In genomic region chr1:90729484-90730246, GRCh38 we compare ENCODE assay signal across 9 cellular contexts. TPM values are rescaled to one million over a fixed set of nuclear protein-coding genes. Genes with fewer than 3 reads are reported as not detected.
DNase-seq lines count a peak whose midpoint lies in the region; ATAC-seq and TF ChIP-seq lines count a peak whose summit lies in the region.
"Had no signal": no experiment of that assay in that cellular context is flagged by ENCODE, and none has a peak within 500 bp of the region (broad histone marks: within the 10 kb centered on the region; RNA-seq: fewer than 3 reads in every experiment).

No MANE protein-coding gene starts in this region.

- peaks cover 11 to 22% (median 20%) of the 10 kb centered on the region in 5 donors for H3K9me3 Mint-ChIP-seq in CD8-positive, alpha-beta memory T cell
- no peaks in the 10 kb centered on the region for H3K9me3 Mint-ChIP-seq in HFFc6
- H3K9me3 Mint-ChIP-seq in naive B cell, result peaks cover 3 to 46% (median 20%) of the 10 kb centered on the region in 7 donors

- H3K36me3 Mint-ChIP-seq in CD8-positive, alpha-beta memory T cell, result peaks cover 0 to 5% (median 0%) of the 10 kb centered on the region in 3 donors
- peaks cover 9% of the 10 kb centered on the region; the same call in 1 of the 2 replicates for H3K36me3 Mint-ChIP-seq in HFFc6 (ENCODE audit: low read depth)
- peaks cover 6 to 35% of the 10 kb centered on the region in 2 donors for H3K36me3 Mint-ChIP-seq in naive B cell

- H3K4me1 ChIP-seq in CD8-positive, alpha-beta memory T cell (ENCODE audit: insufficient read depth, low read length), result peaks cover 40% of the 10 kb centered on the region

- no peaks in the 10 kb centered on the region for H3K36me3 ChIP-seq in CD8-positive, alpha-beta memory T cell (ENCODE audit: insufficient read depth, low read length)

- H3K9me3 ChIP-seq in CD8-positive, alpha-beta memory T cell (ENCODE audit: low read length), result no peaks in the 10 kb centered on the region

- no peak overlapping the region for H3K4me3 ChIP-seq in CD8-positive, alpha-beta memory T cell (ENCODE audit: low read length)
- no peak overlapping the region for H3K4me3 ChIP-seq in astrocyte of the cerebellum (ENCODE audit: low read depth, low read length)

- ATAC-seq in naive B cell (ENCODE audit: low read depth in 2 of 2) (peak in 1 of 2 donors; percentile 20), GM21367 (IDR thresholded peaks at IDR 0.05; ENCODE audit: unreplicated experiment) (no peak), GM21825 (IDR thresholded peaks at IDR 0.05; ENCODE audit: unreplicated experiment) (no peak)

- peaks cover 72% of the 10 kb centered on the region for H3K27me3 ChIP-seq in CD8-positive, alpha-beta memory T cell (ENCODE audit: insufficient read depth, low read length, poor library complexity, severe bottlenecking)

- H3K27ac Mint-ChIP-seq in CD8-positive, alpha-beta memory T cell, result no peak overlapping the region
- H3K27ac Mint-ChIP-seq in HFFc6 (no peak overlapping the region), naive B cell (peak overlapping the region in 2 of 6 donors; percentile 4 to 86)

- peaks cover 85 to 95% of the 10 kb centered on the region in 2 donors for H3K27me3 Mint-ChIP-seq in CD8-positive, alpha-beta memory T cell
- H3K27me3 Mint-ChIP-seq in HFFc6 (ENCODE audit: insufficient read depth) (peaks cover 49% of the 10 kb centered on the region), naive B cell (peaks cover 84 to 88% (median 88%) of the 10 kb centered on the region in 3 donors)

- CTCF ChIA-PET in CD8-positive, alpha-beta memory T cell (lab: Charles Lee), result interaction anchor here (2.7 kb wide), 1 partner anchor 8 kb away, joined by 7 read pairs; no protein-coding TSS in a partner anchor

- peaks cover 46 to 53% (median 49%) of the 10 kb centered on the region in 3 donors for H3K4me1 Mint-ChIP-seq in CD8-positive, alpha-beta memory T cell
- H3K4me1 Mint-ChIP-seq in HFFc6 (ENCODE audit: low read depth) (peaks cover 35% of the 10 kb centered on the region), naive B cell (peaks cover 35 to 42% (median 37%) of the 10 kb centered on the region in 3 donors)

- POLR2A ChIA-PET in CD8-positive, alpha-beta memory T cell (lab: Charles Lee), result no interaction called here

- in situ Hi-C loops in astrocyte of the cerebellum (cut with HindIII; ENCODE audit: low sequenced_read_pairs), result no loop called here
- in situ Hi-C loops in ACHN (cut with HindIII; ENCODE audit: low pct_ligation_motif_present, low pct_unique_long_range_greater_than_20kb, low sequenced_read_pairs), result no loop called here

- no peak overlapping the region for H3K27ac ChIP-seq in CD8-positive, alpha-beta memory T cell (ENCODE audit: low read depth, low read length)

- TF ChIP-seq CTCF in HFFc6 (IDR thresholded peaks at IDR 0.05), result peak; percentile 60
- TF ChIP-seq CTCF in astrocyte of the cerebellum (IDR thresholded peaks at IDR 0.05; ENCODE audit: low read depth, low read length, missing control alignments), result peak; percentile 28

- peak overlapping the region; percentile 29 to 84 (median 60) for H3K4me3 Mint-ChIP-seq in CD8-positive, alpha-beta memory T cell
- H3K4me3 Mint-ChIP-seq in HFFc6 (0 out of 2 replicates have a peak overlapping the region, but pooled peaks have one; percentile 10), naive B cell (peak overlapping the region; percentile 56 to 87 (median 74))

- no peak for DNase-seq in CD8-positive, alpha-beta memory T cell
- no peak for DNase-seq in HFFc6
- no peak for DNase-seq in astrocyte of the cerebellum (ENCODE audit: low read depth)
- DNase-seq in naive B cell, result no peak
- DNase-seq in ACHN, result no peak
- no peak for DNase-seq in H4 (ENCODE audit: low spot score)

RNA-seq across cellular contexts. Expression of gene BARHL2, which starts 12.6 kb away (rescaled TPM):
- not detected for total RNA-seq in CD8-positive, alpha-beta memory T cell
- polyA plus RNA-seq in CD8-positive, alpha-beta memory T cell, result not detected
- not detected for total RNA-seq in HFFc6 (2021; fragmentation: NEBNext Ultra II Directional; extraction: Animal tissue kit (Norgen Biotek cat#: 25700))
- polyA plus RNA-seq in naive B cell (ENCODE audit: low read depth in 6 of 6), result not detected
- not detected in 2 replicates for total RNA-seq in H4 (2014; rRNA removed; shearing (Covaris generic))
- total RNA-seq: mononuclear cell had no signal

Comparison
In these comparisons a context has a peak if more than half of its experiments do, and no peak if none do; other contexts are left out.
1. H3K4me3 Mint-ChIP-seq: peak in every context shown above with its lines; median percentile 74 in naive B cell; 60 in CD8-positive, alpha-beta memory T cell; 10 in HFFc6.